Comparison of ENCODE assay signal across 10 cellular contexts in the genomic region with DNA sequence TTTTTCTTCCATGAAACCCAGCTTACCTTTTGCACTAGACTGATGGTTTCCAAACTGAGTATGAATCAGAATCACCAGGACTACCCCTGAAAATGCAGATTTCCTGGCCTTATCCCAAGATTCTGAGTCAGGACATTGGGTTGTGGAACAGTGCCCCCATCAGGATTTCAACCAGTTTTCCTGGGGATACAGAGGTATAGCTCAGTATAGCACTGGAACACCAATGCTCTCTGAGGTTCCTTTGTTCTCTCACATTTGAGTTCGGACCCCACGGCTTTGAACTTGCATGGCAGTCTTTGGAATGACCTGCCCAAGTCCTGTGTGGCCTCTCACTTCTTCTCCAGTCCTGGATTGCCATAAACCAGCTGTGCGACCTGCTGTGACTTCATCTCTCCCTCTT. TPM values are rescaled to one million over a fixed set of nuclear protein-coding genes. Genes with fewer than 3 reads are reported as not detected.
DNase-seq lines count a peak whose midpoint lies in the region; ATAC-seq, FAIRE-seq and TF ChIP-seq lines count a peak whose summit lies in the region.
"Had no signal": no experiment of that assay in that cellular context is flagged by ENCODE, and none has a peak within 500 bp of the region (broad histone marks: within the 10 kb centered on the region; RNA-seq: fewer than 3 reads in every experiment).

No MANE protein-coding gene starts in this region.

- H4K20me1 ChIP-seq in astrocyte (ENCODE audit: insufficient read depth, low read length), result no peaks in the 10 kb centered on the region

- no peak overlapping the region for H3K4me3 Mint-ChIP-seq in astrocyte (ENCODE audit: unreplicated experiment)
- H3K4me3 Mint-ChIP-seq: activated CD4-positive, alpha-beta T cell treated with anti-CD3 and anti-CD28 coated beads for 36 hours; IgD-negative memory B cell had no signal

- intact Hi-C loops in right cardiac atrium (cut with DNase I), result loop anchor here (2.0 to 10.0 kb wide), 7 partner anchors 54 to 108 kb away; partner anchors contain the start of gene CCL1 (in 1 of the 4)

- no peaks in the 10 kb centered on the region for H3K4me1 ChIP-seq in HAP-1
- H3K4me1 ChIP-seq in astrocyte (ENCODE audit: insufficient read depth, low read length), result peaks cover 8% of the 10 kb centered on the region
- peaks cover 2% of the 10 kb centered on the region for H3K4me1 ChIP-seq in right cardiac atrium (ENCODE audit: control insufficient read depth, insufficient read depth, low read length)

- 66% methylated on average over 3 of the region's 3 CpGs for WGBS in right cardiac atrium

- no peak overlapping the region for H3K27ac Mint-ChIP-seq in astrocyte (ENCODE audit: unreplicated experiment)
- H3K27ac Mint-ChIP-seq: activated CD4-positive, alpha-beta T cell treated with anti-CD3 and anti-CD28 coated beads for 36 hours; IgD-negative memory B cell had no signal

- no peaks in the 10 kb centered on the region for H3K27me3 ChIP-seq in HAP-1 (ENCODE audit: low read depth)
- no peaks in the 10 kb centered on the region for H3K27me3 ChIP-seq in astrocyte (ENCODE audit: insufficient read depth, low read length)
- no peaks in the 10 kb centered on the region for H3K27me3 ChIP-seq in right cardiac atrium (ENCODE audit: control insufficient read depth, insufficient read depth)

- no peak overlapping the region for H2AFZ ChIP-seq in astrocyte (ENCODE audit: low read depth, low read length)

- H3K9me3 Mint-ChIP-seq in astrocyte (ENCODE audit: unreplicated experiment), result no peaks in the 10 kb centered on the region
- H3K9me3 Mint-ChIP-seq: IgD-negative memory B cell had no signal

- in situ Hi-C loops in HAP-1 (cut with MboI; ENCODE audit: low sequenced_read_pairs), result no loop called here

- H3K4me3 ChIP-seq in HAP-1 (no peak overlapping the region), astrocyte (ENCODE audit: insufficient read depth, low read depth, low read length) (no peak overlapping the region), right cardiac atrium (ENCODE audit: low read length) (no peak overlapping the region)

- H3K27ac ChIP-seq in astrocyte (ENCODE audit: low read depth, low read length) (no peak overlapping the region), right cardiac atrium (ENCODE audit: low read length) (no peak overlapping the region)

- TF ChIP-seq CTCF in astrocyte (IDR thresholded peaks at IDR 0.05; ENCODE audit: insufficient read depth, low read depth, low read length), result peak; percentile 61

- H3K36me3 ChIP-seq in HAP-1 (replicated peaks) (no peaks in the 10 kb centered on the region), astrocyte (ENCODE audit: insufficient read depth, low read length) (no peaks in the 10 kb centered on the region)

- no peak overlapping the region for H3K9ac ChIP-seq in astrocyte (ENCODE audit: low read length)

- peak; percentile 3 to 48 for DNase-seq in HAP-1 (ENCODE audit: low spot score in 2 of 2)
- peak; percentile 67 for DNase-seq in astrocyte (ENCODE audit: low read depth)
- DNase-seq in right cardiac atrium, result no peak
- peak; percentile 82 for DNase-seq in stromal cell of bone marrow (ENCODE audit: low read depth)
- DNase-seq in erythroblast (lab: John Stamatoyannopoulos, UW), result no peak
- DNase-seq in urothelium cell line (ENCODE audit: low spot score), result no peak
- DNase-seq: activated CD4-positive, alpha-beta T cell treated with anti-CD3 and anti-CD28 coated beads for 36 hours had no signal

- FAIRE-seq in astrocyte (lab: Jason Lieb, UNC) (peak; percentile 80), urothelium cell line (lab: Jason Lieb, UNC) (no peak)

- H3K79me2 ChIP-seq in astrocyte (ENCODE audit: insufficient read depth, low read length), result no peaks in the 10 kb centered on the region

- H3K9me3 ChIP-seq in HAP-1 (no peaks in the 10 kb centered on the region), astrocyte (ENCODE audit: insufficient read depth, low read depth, low read length) (no peaks in the 10 kb centered on the region), right cardiac atrium (ENCODE audit: control insufficient read depth, low read length) (no peaks in the 10 kb centered on the region)

- H3K4me1 Mint-ChIP-seq in astrocyte (ENCODE audit: low read depth, unreplicated experiment), result peaks cover 7% of the 10 kb centered on the region
- H3K4me1 Mint-ChIP-seq: activated CD4-positive, alpha-beta T cell treated with anti-CD3 and anti-CD28 coated beads for 36 hours; IgD-negative memory B cell had no signal

- H3K36me3 Mint-ChIP-seq in astrocyte (ENCODE audit: low read depth, unreplicated experiment), result no peaks in the 10 kb centered on the region

- peaks cover 11% of the 10 kb centered on the region for H3K27me3 Mint-ChIP-seq in astrocyte (ENCODE audit: low read depth, unreplicated experiment)

- peak; percentile 80 to 90 for ATAC-seq in right cardiac atrium
- ATAC-seq in GM19328 (IDR thresholded peaks at IDR 0.05; ENCODE audit: unreplicated experiment), result no peak
- no peak for ATAC-seq in HG02938 (IDR thresholded peaks at IDR 0.05; ENCODE audit: unreplicated experiment)

- H3K4me2 ChIP-seq in astrocyte (ENCODE audit: low read length), result no peak overlapping the region

- TF ChIP-seq POLR2A in erythroblast (IDR thresholded peaks at IDR 0.05; ENCODE audit: low read length), result no peak

RNA-seq across cellular contexts. Expression of gene CCL8, which starts 12.8 kb away (rescaled TPM):
- total RNA-seq in astrocyte, result not detected in 2 replicates
- total RNA-seq in right cardiac atrium, result under 1 TPM in 3 of 4 donors, not detected in 1; 0.17 to 0.84 (median 0.24) TPM
- 0.34 TPM for polyA plus RNA-seq in right cardiac atrium
- total RNA-seq: activated CD4-positive, alpha-beta T cell treated with anti-CD3 and anti-CD28 coated beads for 36 hours had no signal
- polyA plus RNA-seq: IgD-negative memory B cell had no signal

RNA-seq across cellular contexts. Expression of gene CCL11, which starts 20.9 kb away (rescaled TPM):
- 0.26 TPM in 1 of 2 replicates, not detected in the other for total RNA-seq in astrocyte
- total RNA-seq in right cardiac atrium, result 1 to 10 TPM in 1 of 4 donors, under 1 TPM in 3; 0.21 to 5.5 (median 0.82) TPM
- 0.36 TPM for polyA plus RNA-seq in right cardiac atrium
- total RNA-seq: activated CD4-positive, alpha-beta T cell treated with anti-CD3 and anti-CD28 coated beads for 36 hours had no signal
- polyA plus RNA-seq: IgD-negative memory B cell had no signal

RNA-seq across cellular contexts. Expression of gene CCL7, which starts 36.4 kb away (rescaled TPM):
- total RNA-seq in astrocyte, result not detected in 2 replicates
- total RNA-seq in right cardiac atrium, result not detected
- polyA plus RNA-seq in right cardiac atrium, result not detected
- total RNA-seq: activated CD4-positive, alpha-beta T cell treated with anti-CD3 and anti-CD28 coated beads for 36 hours had no signal
- polyA plus RNA-seq: IgD-negative memory B cell had no signal

RNA-seq across cellular contexts. Expression of gene CCL13, which starts 49.8 kb away (rescaled TPM):
- total RNA-seq in astrocyte (not detected in 2 replicates), right cardiac atrium (1 to 10 TPM in 2 of 4 donors, under 1 TPM in 2; 0.40 to 4.3 (median 0.84) TPM)
- polyA plus RNA-seq in right cardiac atrium, result 2.0 TPM
- total RNA-seq: activated CD4-positive, alpha-beta T cell treated with anti-CD3 and anti-CD28 coated beads for 36 hours had no signal
- polyA plus RNA-seq: IgD-negative memory B cell had no signal

RNA-seq across cellular contexts. Expression of gene CCL2, which starts 51.4 kb away (rescaled TPM):
- total RNA-seq in astrocyte (44.1 and 54.2 TPM in 2 replicates), right cardiac atrium (100 to 1,000 TPM in 1 of 4 donors, 10 to 100 TPM in 3; 24.7 to 211 (median 51.7) TPM)
- 93.8 TPM for polyA plus RNA-seq in right cardiac atrium
- total RNA-seq: activated CD4-positive, alpha-beta T cell treated with anti-CD3 and anti-CD28 coated beads for 36 hours had no signal
- polyA plus RNA-seq: IgD-negative memory B cell had no signal

Comparison
In these comparisons a context has a peak if more than half of its experiments do, and no peak if none do; other contexts are left out.
1. DNase-seq: peak in HAP-1 (2 of 2), astrocyte (single experiment) and stromal cell of bone marrow (single experiment); none in right cardiac atrium (0 of 3), erythroblast (0 of 2) and urothelium cell line (single experiment).
2. ATAC-seq: peak in right cardiac atrium (2 of 2); none in GM19328 (single experiment) and HG02938 (single experiment).